ENCODE assay signal across 22 cellular contexts in the genomic region with DNA sequence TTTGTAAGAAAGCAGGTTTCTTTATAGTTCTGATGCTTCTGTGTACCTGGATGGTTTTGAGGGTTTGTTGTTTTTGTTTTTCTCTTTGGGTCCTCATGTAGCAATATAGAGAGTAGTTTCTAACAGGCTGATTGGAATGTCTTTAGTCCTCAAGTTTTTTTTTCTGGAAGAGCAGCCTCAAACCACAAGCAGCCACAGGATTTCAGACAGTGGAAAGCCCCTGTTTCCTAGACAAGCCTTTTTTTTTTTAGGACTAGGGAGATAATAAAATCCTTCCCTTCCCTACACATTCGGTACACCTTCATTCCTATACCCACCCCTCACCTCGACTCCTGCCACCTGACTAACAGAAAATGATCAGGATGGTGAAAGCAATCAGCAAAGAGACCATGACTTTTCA. TPM values are rescaled to one million over a fixed set of nuclear protein-coding genes. Genes with fewer than 3 reads are reported as not detected.
DNase-seq lines count a peak whose midpoint lies in the region; ATAC-seq and TF ChIP-seq lines count a peak whose summit lies in the region.
"Had no signal": no experiment of that assay in that cellular context is flagged by ENCODE, and none has a peak within 500 bp of the region (broad histone marks: within the 10 kb centered on the region; RNA-seq: fewer than 3 reads in every experiment).

No MANE protein-coding gene starts in this region.

- H3K9me3 Mint-ChIP-seq in CD4-positive, alpha-beta T cell, result no peaks in the 10 kb centered on the region
- H3K9me3 Mint-ChIP-seq in activated CD4-positive, alpha-beta memory T cell treated with anti-CD3 and anti-CD28 coated beads, Interleukin-2, amount 10 ng/mL, durations not matched to agents 7 days and 5 days, result no peaks in the 10 kb centered on the region
- H3K9me3 Mint-ChIP-seq: activated naive CD4-positive, alpha-beta T cell treated with anti-CD3 and anti-CD28 coated beads for 36 hours; memory B cell; nephron had no signal

- H3K4me1 Mint-ChIP-seq in CD4-positive, alpha-beta T cell (ENCODE audit: low read depth), result peaks cover 32% of the 10 kb centered on the region
- peaks cover 27% of the 10 kb centered on the region for H3K4me1 Mint-ChIP-seq in activated CD4-positive, alpha-beta memory T cell treated with anti-CD3 and anti-CD28 coated beads, Interleukin-2, amount 10 ng/mL, durations not matched to agents 7 days and 5 days

- peaks cover 66% of the 10 kb centered on the region for H3K36me3 Mint-ChIP-seq in CD4-positive, alpha-beta T cell (ENCODE audit: low read depth)
- H3K36me3 Mint-ChIP-seq in activated CD4-positive, alpha-beta memory T cell treated with anti-CD3 and anti-CD28 coated beads, Interleukin-2, amount 10 ng/mL, durations not matched to agents 7 days and 5 days (ENCODE audit: low read depth), result peaks cover 39% of the 10 kb centered on the region

- TF ChIP-seq CTCF in CD4-positive, alpha-beta T cell (IDR thresholded peaks at IDR 0.05), result no peak
- no peak for TF ChIP-seq CTCF in psoas muscle (IDR thresholded peaks at IDR 0.05)
- TF ChIP-seq CTCF in foreskin fibroblast (IDR thresholded peaks at IDR 0.05; ENCODE audit: low read depth, low read length), result no peak

- CTCF ChIA-PET in CD4-positive, alpha-beta T cell (lab: Charles Lee), result no interaction called here
- CTCF ChIA-PET in activated CD4-positive, alpha-beta memory T cell treated with anti-CD3 and anti-CD28 coated beads, Interleukin-2, amount 10 ng/mL, durations not matched to agents 7 days and 5 days (lab: Charles Lee), result interaction anchor here (1.3 kb wide), 1 partner anchor 16 kb away, joined by 4 read pairs; no protein-coding TSS in a partner anchor

- peak overlapping the region; percentile 4 for H3K27ac Mint-ChIP-seq in CD4-positive, alpha-beta T cell
- H3K27ac Mint-ChIP-seq in activated CD4-positive, alpha-beta memory T cell treated with anti-CD3 and anti-CD28 coated beads, Interleukin-2, amount 10 ng/mL, durations not matched to agents 7 days and 5 days, result no peak overlapping the region
- H3K27ac Mint-ChIP-seq: activated naive CD4-positive, alpha-beta T cell treated with anti-CD3 and anti-CD28 coated beads for 36 hours had no signal

- DNase-seq in CD4-positive, alpha-beta T cell, result no peak
- DNase-seq in M059J (ENCODE audit: low read depth), result peak; percentile 23
- peak; percentile 47 for DNase-seq in fibroblast of peridontal ligament (ENCODE audit: extremely low read depth)
- DNase-seq in psoas muscle, result no peak
- no peak for DNase-seq in anterior cingulate cortex (lab: John Stamatoyannopoulos, UW)
- no peak for DNase-seq in foreskin fibroblast
- no peak for DNase-seq in activated CD4-positive, alpha-beta memory T cell treated with anti-CD3 and anti-CD28 coated beads, Interleukin-2, amount 10 ng/mL, durations not matched to agents 7 days and 5 days
- DNase-seq: activated naive CD4-positive, alpha-beta T cell treated with anti-CD3 and anti-CD28 coated beads for 36 hours; activated T-cell treated with anti-CD3 and anti-CD28 coated beads for 4 hours; BE2C; Calu3; caudate nucleus; hypothalamus; islet precursor cell; NCI-H1092 treated with DMSO at 0.1 percent for 48 hours; Peyer's patch; stimulated activated CD4-positive, alpha-beta T cell treated with anti-CD3 and anti-CD28 coated beads, Interleukin-2, amount 100 ng/mL, for 24 hours; stimulated activated naive CD4-positive, alpha-beta T cell; T-helper 2 cell had no signal

- H3K36me3 ChIP-seq in psoas muscle (ENCODE audit: insufficient read depth in 1 of 2, low read depth in 1 of 2), result peaks cover 0 to 41% of the 10 kb centered on the region in 2 donors

- H3K4me3 Mint-ChIP-seq in CD4-positive, alpha-beta T cell, result no peak overlapping the region
- H3K4me3 Mint-ChIP-seq in activated CD4-positive, alpha-beta memory T cell treated with anti-CD3 and anti-CD28 coated beads, Interleukin-2, amount 10 ng/mL, durations not matched to agents 7 days and 5 days, result no peak overlapping the region
- H3K4me3 Mint-ChIP-seq: activated naive CD4-positive, alpha-beta T cell treated with anti-CD3 and anti-CD28 coated beads for 36 hours; memory B cell; nephron had no signal

- H3K27ac ChIP-seq in CD4-positive, alpha-beta T cell (ENCODE audit: low read depth, low read length), result no peak overlapping the region
- peak overlapping the region; percentile 38 for H3K27ac ChIP-seq in psoas muscle
- H3K27ac ChIP-seq: Peyer's patch, tibial nerve had no signal

- intact Hi-C loops in CD4-positive, alpha-beta T cell (cut with DNase I, micrococcal nuclease), result no loop called here
- intact Hi-C loops in psoas muscle (cut with DNase I), result loop anchor here in 1 of 2 donors (5.0 kb wide), 2 partner anchors 80 to 105 kb away; a partner anchor contains a TSS

- POLR2A ChIA-PET in CD4-positive, alpha-beta T cell (lab: Charles Lee), result no interaction called here
- POLR2A ChIA-PET in activated CD4-positive, alpha-beta memory T cell treated with anti-CD3 and anti-CD28 coated beads, Interleukin-2, amount 10 ng/mL, durations not matched to agents 7 days and 5 days (lab: Charles Lee), result no interaction called here

- H3K9me3 ChIP-seq in CD4-positive, alpha-beta T cell (ENCODE audit: control insufficient read depth, low read length), result no peaks in the 10 kb centered on the region
- H3K9me3 ChIP-seq in psoas muscle, result no peaks in the 10 kb centered on the region
- H3K9me3 ChIP-seq: BE2C, Peyer's patch, tibial nerve had no signal

- H3K27me3 ChIP-seq in CD4-positive, alpha-beta T cell (ENCODE audit: control insufficient read depth, insufficient read depth, low read length), result no peaks in the 10 kb centered on the region
- H3K27me3 ChIP-seq in psoas muscle (ENCODE audit: insufficient read depth in 3 of 3, low read length in 2 of 3), result no peaks in the 10 kb centered on the region
- H3K27me3 ChIP-seq: BE2C, Peyer's patch, tibial nerve had no signal

- no peak overlapping the region for H3K4me3 ChIP-seq in psoas muscle
- no peak overlapping the region for H3K4me3 ChIP-seq in foreskin fibroblast (ENCODE audit: low read depth in 1 of 2, low read length in 2 of 2)
- H3K4me3 ChIP-seq: Peyer's patch, tibial nerve had no signal

- H3K4me1 ChIP-seq in psoas muscle, result peaks cover 22% of the 10 kb centered on the region
- H3K4me1 ChIP-seq: BE2C had no signal

- WGBS in psoas muscle, 3 donors, result 86 to 89% (median 88%) methylated on average over 2 of the region's 2 CpGs

- no peaks in the 10 kb centered on the region for H3K27me3 Mint-ChIP-seq in CD4-positive, alpha-beta T cell
- no peaks in the 10 kb centered on the region for H3K27me3 Mint-ChIP-seq in activated CD4-positive, alpha-beta memory T cell treated with anti-CD3 and anti-CD28 coated beads, Interleukin-2, amount 10 ng/mL, durations not matched to agents 7 days and 5 days
- H3K27me3 Mint-ChIP-seq: memory B cell had no signal

- ATAC-seq in CD4-positive, alpha-beta T cell (ENCODE audit: poor library complexity), result no peak
- no peak for ATAC-seq in psoas muscle

RNA-seq across cellular contexts. Expression of a gene that starts 47.6 kb away (rescaled TPM):
- 1 to 10 TPM; 4.6 to 6.9 TPM for total RNA-seq in CD4-positive, alpha-beta T cell
- 5.0 and 10.0 TPM in 2 replicates for total RNA-seq in M059J (2014; rRNA removed; shearing (Covaris generic))
- 1 to 10 TPM; 4.1 to 8.8 (median 5.1) TPM for total RNA-seq in psoas muscle
- polyA plus RNA-seq in psoas muscle, result 1 to 10 TPM; 5.0 to 7.4 (median 6.7) TPM
- total RNA-seq in activated CD4-positive, alpha-beta memory T cell treated with anti-CD3 and anti-CD28 coated beads, Interleukin-2, amount 10 ng/mL, durations not matched to agents 7 days and 5 days, result 10 to 100 TPM; 17.8 to 21.0 TPM

Comparison
In these comparisons a context has a peak if more than half of its experiments do, and no peak if none do; other contexts are left out.
1. DNase-seq: peak in M059J (single experiment) and fibroblast of peridontal ligament (single experiment); none in CD4-positive, alpha-beta T cell (0 of 10), psoas muscle (0 of 2), anterior cingulate cortex (0 of 58), foreskin fibroblast (0 of 2) and activated CD4-positive, alpha-beta memory T cell treated with anti-CD3 and anti-CD28 coated beads, Interleukin-2, amount 10 ng/mL, durations not matched to agents 7 days and 5 days (single experiment).